Comparison of ENCODE assay signal across 8 cellular contexts in genomic region chr15:68431037-68431791, GRCh38. TPM values are rescaled to one million over a fixed set of nuclear protein-coding genes. Genes with fewer than 3 reads are reported as not detected.
DNase-seq lines count a peak whose midpoint lies in the region; ATAC-seq, FAIRE-seq and TF ChIP-seq lines count a peak whose summit lies in the region.

No MANE protein-coding gene starts in this region.

- peak overlapping the region; percentile 93 for H3K9ac ChIP-seq in astrocyte (ENCODE audit: low read length)

- H3K36me3 ChIP-seq in astrocyte (ENCODE audit: insufficient read depth, low read length) = no peaks in the 10 kb centered on the region
- no peaks in the 10 kb centered on the region for H3K36me3 ChIP-seq in gastrocnemius medialis

- FAIRE-seq in astrocyte (lab: Jason Lieb, UNC) = no peak

- peak overlapping the region; percentile 66 for H3K27ac ChIP-seq in astrocyte (ENCODE audit: low read depth, low read length)
- H3K27ac ChIP-seq in gastrocnemius medialis = peak overlapping the region; percentile 20 to 38 (median 30)

- in situ Hi-C loops in GM13977 (cut with MboI; ENCODE audit: low pct_unique_long_range_greater_than_20kb, low sequenced_read_pairs, unreplicated experiment) = no loop called here
- in situ Hi-C loops in gastrocnemius medialis (cut with MboI; ENCODE audit: low sequenced_read_pairs in 4 of 4) = no loop called here

- peak overlapping the region; percentile 73 for H2AFZ ChIP-seq in astrocyte (ENCODE audit: low read depth, low read length)

- H3K4me3 Mint-ChIP-seq in astrocyte (ENCODE audit: unreplicated experiment) = peak overlapping the region; percentile 88

- peak in 1 of 2 donors; percentile 29 for ATAC-seq in gastrocnemius medialis

- TF ChIP-seq CTCF in GM13977 (IDR thresholded peaks at IDR 0.05; ENCODE audit: extremely low read depth, insufficient read depth, missing control alignments) = no peak
- TF ChIP-seq CTCF in astrocyte (IDR thresholded peaks at IDR 0.05; ENCODE audit: insufficient read depth, low read depth, low read length) = no peak
- TF ChIP-seq CTCF in gastrocnemius medialis (IDR thresholded peaks at IDR 0.05 in 4 of 5, conservative IDR thresholded peaks at IDR 0.05 in 1 of 5) = no peak

- no peaks in the 10 kb centered on the region for H3K9me3 ChIP-seq in astrocyte (ENCODE audit: insufficient read depth, low read depth, low read length)
- H3K9me3 ChIP-seq in gastrocnemius medialis = no peaks in the 10 kb centered on the region

- peak overlapping the region; percentile 82 for H3K4me3 ChIP-seq in astrocyte (ENCODE audit: insufficient read depth, low read depth, low read length)
- peak overlapping the region; percentile 41 to 53 (median 46) for H3K4me3 ChIP-seq in gastrocnemius medialis

- no peak for TF ChIP-seq POLR2A in gastrocnemius medialis (IDR thresholded peaks at IDR 0.05)

- peak overlapping the region; percentile 95 for H3K4me2 ChIP-seq in astrocyte (ENCODE audit: low read length)

- H3K4me1 Mint-ChIP-seq in astrocyte (ENCODE audit: low read depth, unreplicated experiment) = peaks cover 49% of the 10 kb centered on the region

- H3K36me3 Mint-ChIP-seq in astrocyte (ENCODE audit: low read depth, unreplicated experiment) = peaks cover 19% of the 10 kb centered on the region

- intact Hi-C loops in gastrocnemius medialis (cut with DNase I; ENCODE audit: low total_unique reads) = no loop called here

- H3K9me3 Mint-ChIP-seq in astrocyte (ENCODE audit: unreplicated experiment) = peaks cover 2% of the 10 kb centered on the region

- H3K27me3 Mint-ChIP-seq in astrocyte (ENCODE audit: low read depth, unreplicated experiment) = peaks cover 28% of the 10 kb centered on the region

- peaks cover 41% of the 10 kb centered on the region for H3K4me1 ChIP-seq in astrocyte (ENCODE audit: insufficient read depth, low read length)
- H3K4me1 ChIP-seq in gastrocnemius medialis = peaks cover 4 to 14% of the 10 kb centered on the region in 2 donors

- no peak overlapping the region for H3K27ac Mint-ChIP-seq in astrocyte (ENCODE audit: unreplicated experiment)

- DNase-seq in GM13977 (ENCODE audit: low spot score) = peak; percentile 46
- DNase-seq in astrocyte (ENCODE audit: low read depth) = no peak
- DNase-seq in iPS-NIHi11 (ENCODE audit: low spot score) = peak; percentile 74
- no peak for DNase-seq in gastrocnemius medialis
- no peak for DNase-seq in kidney tubule cell (ENCODE audit: low spot score)
- no peak for DNase-seq in NK-92 treated with Interleukin-12 subunit alpha and Interleukin-12 subunit beta, amount 100 ng/mL, for 24 hours (lab: John Stamatoyannopoulos, UW)
- no peak for DNase-seq in dermis blood vessel endothelial cell
- no peak for DNase-seq in T-helper 9 cell

- peaks cover 20% of the 10 kb centered on the region for H3K27me3 ChIP-seq in astrocyte (ENCODE audit: insufficient read depth, low read length)
- H3K27me3 ChIP-seq in gastrocnemius medialis = peaks cover 32 to 45% (median 33%) of the 10 kb centered on the region in 3 donors

- H3K79me2 ChIP-seq in astrocyte (ENCODE audit: insufficient read depth, low read length) = peaks cover 57% of the 10 kb centered on the region

- peaks cover 40% of the 10 kb centered on the region for H4K20me1 ChIP-seq in astrocyte (ENCODE audit: insufficient read depth, low read length)

RNA-seq across cellular contexts. Expression of gene ITGA11, which starts 0.7 kb away (rescaled TPM):
- total RNA-seq in astrocyte = 193 and 369 TPM in 2 replicates
- 10 to 100 TPM in 1 of 4 donors, 1 to 10 TPM in 3; 1.5 to 12.0 (median 2.5) TPM for total RNA-seq in gastrocnemius medialis
- total RNA-seq in dermis blood vessel endothelial cell = 3.4 and 12.9 TPM in 2 replicates

Comparison
In these comparisons a context has a peak if more than half of its experiments do, and no peak if none do; other contexts are left out.
1. DNase-seq: peak in GM13977 (single experiment) and iPS-NIHi11 (single experiment); none in astrocyte (single experiment), gastrocnemius medialis (0 of 2), kidney tubule cell (single experiment), NK-92 treated with Interleukin-12 subunit alpha and Interleukin-12 subunit beta, amount 100 ng/mL, for 24 hours (single experiment), dermis blood vessel endothelial cell (single experiment) and T-helper 9 cell (single experiment).
2. RNA of gene ITGA11, which starts 0.7 kb away (total RNA-seq): 193 to 369 TPM in astrocyte; 3.4 to 12.9 TPM in dermis blood vessel endothelial cell and 1.5 to 12.0 TPM in gastrocnemius medialis; every median in the first group is over 10 times any median in the second.